Comparison of ENCODE assay signal across 8 cellular contexts in the genomic region with DNA sequence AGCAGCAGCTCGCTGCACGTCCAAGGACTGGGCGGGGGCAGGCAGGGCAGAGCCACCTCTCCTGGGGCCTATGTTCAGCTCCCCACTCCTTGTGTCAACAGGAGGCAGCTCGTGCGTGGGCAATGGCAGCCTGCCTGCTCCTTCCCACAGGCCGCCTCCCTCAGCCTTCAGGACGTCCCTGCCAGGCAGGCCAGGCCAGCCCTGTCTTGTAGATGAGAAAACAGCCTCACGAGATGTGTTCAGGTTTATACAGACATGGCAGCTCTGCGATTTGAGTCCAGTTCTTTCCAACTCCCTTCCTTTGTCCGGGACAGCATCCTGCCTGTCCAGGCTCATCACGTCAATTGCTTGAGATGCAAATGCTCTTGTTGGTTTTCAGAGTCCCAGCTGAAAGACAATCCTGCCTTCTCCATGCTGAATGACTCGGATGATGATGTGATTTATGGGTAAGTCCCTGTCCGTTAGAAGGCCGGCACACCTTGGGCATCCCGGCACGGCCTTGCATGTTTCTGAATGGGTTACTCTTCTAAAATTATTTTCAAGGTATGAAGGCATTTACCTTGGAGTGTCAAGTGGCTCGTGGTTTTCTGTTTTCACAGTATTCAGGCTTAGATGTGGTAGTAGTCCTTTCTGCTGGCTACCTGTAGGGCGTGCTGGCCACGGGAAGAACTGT. TPM values are rescaled to one million over a fixed set of nuclear protein-coding genes. Genes with fewer than 3 reads are reported as not detected.
DNase-seq lines count a peak whose midpoint lies in the region; ATAC-seq, FAIRE-seq and TF ChIP-seq lines count a peak whose summit lies in the region.
"Had no signal": no experiment of that assay in that cellular context is flagged by ENCODE, and none has a peak within 500 bp of the region (broad histone marks: within the 10 kb centered on the region; RNA-seq: fewer than 3 reads in every experiment).

No MANE protein-coding gene starts in this region.

- POLR2A ChIA-PET in HepG2 (lab: Yijun Ruan, JAX): no interaction called here

- H3K4me1 ChIP-seq in RWPE2 (ENCODE audit: insufficient read depth, poor library complexity, severe bottlenecking): peaks cover 9% of the 10 kb centered on the region
- peaks cover 21% of the 10 kb centered on the region for H3K4me1 ChIP-seq in mammary epithelial cell (ENCODE audit: insufficient read depth, low read length)
- H3K4me1 ChIP-seq in HepG2 (ENCODE audit: insufficient read depth, low read length): peaks cover 56% of the 10 kb centered on the region
- H3K4me1 ChIP-seq in subcutaneous abdominal adipose tissue (ENCODE audit: control insufficient read depth in 5 of 5, insufficient read depth in 5 of 5, low read length in 5 of 5): peaks cover 9 to 28% (median 24%) of the 10 kb centered on the region in 5 donors

- H3K9ac ChIP-seq in mammary epithelial cell (ENCODE audit: insufficient read depth, low read length) (no peak overlapping the region), HepG2 (ENCODE audit: insufficient read depth, low read depth, low read length) (no peak overlapping the region), subcutaneous abdominal adipose tissue (ENCODE audit: low read length in 5 of 5) (peak overlapping the region in 2 of 5 donors; percentile 1 to 25)

- peak overlapping the region; percentile 64 for H3K4me2 ChIP-seq in mammary epithelial cell (ENCODE audit: insufficient read depth, low read depth, low read length)
- H3K4me2 ChIP-seq in HepG2 (ENCODE audit: low read depth, low read length): no peak overlapping the region

- BruUV-seq in mammary epithelial cell (replicated peaks; lab: Mats Ljungman, UMichigan) (no TSS peak), HepG2 (replicated peaks; lab: Mats Ljungman, UMichigan) (no TSS peak)

- intact Hi-C loops in mammary epithelial cell (cut with micrococcal nuclease): no loop called here
- intact Hi-C loops in HepG2 (cut with micrococcal nuclease; ENCODE audit: unreplicated experiment): no loop called here

- ATAC-seq in RWPE2 (ENCODE audit: low read depth) (peak; percentile 18), HepG2 (no peak; the same call in 2 of the 3 replicates)

- TF ChIP-seq CTCF in RWPE2 (IDR thresholded peaks at IDR 0.05; ENCODE audit: poor library complexity, severe bottlenecking) (no peak), mammary epithelial cell (conservative IDR thresholded peaks at IDR 0.05 in 1 of 2, IDR thresholded peaks at IDR 0.05 in 1 of 2; ENCODE audit: extremely low read depth in 1 of 2, insufficient read depth in 1 of 2, low read depth in 1 of 2, low read length in 2 of 2) (no peak), HepG2 (CRISPR knock-in tag; IDR thresholded peaks at IDR 0.05) (no peak)

- TF ChIP-seq EP300 in HepG2 (IDR thresholded peaks at IDR 0.05; ENCODE audit: low read depth in 2 of 2, low read length in 2 of 2) (no peak), HepG2 (CRISPR knock-in tag; IDR thresholded peaks at IDR 0.05; ENCODE audit: borderline replicate concordance) (no peak)

- H3K27ac ChIP-seq in RWPE2 (ENCODE audit: poor library complexity, severe bottlenecking): peak overlapping the region; percentile 31
- H3K27ac ChIP-seq in mammary epithelial cell (ENCODE audit: insufficient read depth, low read depth, low read length): peak overlapping the region; percentile 45
- H3K27ac ChIP-seq in HepG2 (ENCODE audit: extremely low read length, insufficient read depth, low read length): no peak overlapping the region
- peak overlapping the region; percentile 83 for H3K27ac ChIP-seq in subcutaneous abdominal adipose tissue (ENCODE audit: low read depth, low read length)

- dilution Hi-C loops in mammary epithelial cell (cut with HindIII; ENCODE audit: low sequenced_read_pairs): no loop called here

- no peak for FAIRE-seq in HepG2 (lab: Jason Lieb, UNC)

- no peaks in the 10 kb centered on the region for H4K20me1 ChIP-seq in mammary epithelial cell (ENCODE audit: insufficient read depth, low read length)
- peaks cover 34% of the 10 kb centered on the region for H4K20me1 ChIP-seq in HepG2 (ENCODE audit: insufficient read depth, low read length)

- H3K27me3 ChIP-seq in RWPE2 (ENCODE audit: insufficient read depth, poor library complexity, severe bottlenecking) (no peaks in the 10 kb centered on the region), mammary epithelial cell (ENCODE audit: insufficient read depth, low read length) (no peaks in the 10 kb centered on the region), HepG2 (ENCODE audit: control insufficient read depth in 1 of 2, insufficient read depth in 2 of 2, low read length in 2 of 2) (no peaks in the 10 kb centered on the region), subcutaneous abdominal adipose tissue (ENCODE audit: control insufficient read depth in 5 of 5, insufficient read depth in 4 of 5, low read length in 5 of 5) (no peaks in the 10 kb centered on the region)

- 28% methylated on average over 15 of the region's 19 CpGs for WGBS in mammary epithelial cell (ENCODE audit: low coverage, missing lambda C conversion rate)
- 91% methylated on average over 19 of the region's 19 CpGs for WGBS in HepG2 (ENCODE audit: low lambda C conversion rate)

- H3K4me3 ChIP-seq in RWPE2 (ENCODE audit: severe bottlenecking) (no peak overlapping the region), mammary epithelial cell (replicated peaks in 1 of 3; ENCODE audit: insufficient read depth in 1 of 3, low read depth in 2 of 3, low read length in 3 of 3) (no peak overlapping the region), HepG2 (replicated peaks in 1 of 3; ENCODE audit: insufficient read depth in 1 of 3, low read depth in 2 of 3, low read length in 3 of 3) (no peak overlapping the region), subcutaneous abdominal adipose tissue (ENCODE audit: low read depth in 1 of 5, low read length in 5 of 5) (peak overlapping the region in 4 of 5 donors; percentile 16 to 46 (median 27))

- H3K79me2 ChIP-seq in mammary epithelial cell (ENCODE audit: insufficient read depth, low read length): peaks cover 19% of the 10 kb centered on the region
- H3K79me2 ChIP-seq in HepG2 (ENCODE audit: insufficient read depth, low read length): no peaks in the 10 kb centered on the region

- H2AFZ ChIP-seq in mammary epithelial cell (ENCODE audit: low read depth, low read length) (peak overlapping the region; percentile 30), HepG2 (ENCODE audit: low read length) (no peak overlapping the region)

- CTCF ChIA-PET in mammary epithelial cell (lab: Charles Lee; ENCODE audit: low non-redundant PET) (interaction anchor here (0.7 kb wide), 1 partner anchor 60 kb away, joined by 4 read pairs; no protein-coding TSS in a partner anchor), HepG2 (lab: Yijun Ruan, JAX; ENCODE audit: low intra/inter-chr PET ratio, low total read pairs) (no interaction called here)

- TF ChIP-seq POLR2A in HepG2 (IDR thresholded peaks at IDR 0.05; ENCODE audit: insufficient read depth in 1 of 2, low read depth in 2 of 2, low read length in 2 of 2): no peak; a peak in 1 of 4 replicates

- H3K9me3 ChIP-seq in RWPE2 (ENCODE audit: severe bottlenecking) (no peaks in the 10 kb centered on the region), mammary epithelial cell (replicated peaks; ENCODE audit: insufficient read depth, low read length) (no peaks in the 10 kb centered on the region), HepG2 (ENCODE audit: low read length) (no peaks in the 10 kb centered on the region), subcutaneous abdominal adipose tissue (ENCODE audit: control insufficient read depth in 5 of 5, low read length in 5 of 5) (no peaks in the 10 kb centered on the region)

- in situ Hi-C loops in mammary epithelial cell (cut with MboI; ENCODE audit: low sequenced_read_pairs in 2 of 2): no loop called here
- in situ Hi-C loops in HepG2 (cut with HindIII; ENCODE audit: extremely low pct_ligation_motif_present, low pct_unique_long_range_greater_than_20kb): no loop called here

- DNase-seq in RWPE2 (ENCODE audit: low spot score) (peak; percentile 45), mammary epithelial cell (peak; percentile 46), HepG2 (ENCODE audit: low spot score) (no peak), epidermal melanocyte (ENCODE audit: insufficient read length, low spot score) (no peak)
- no peak for DNase-seq in central memory CD4-positive, alpha-beta T cell
- no peak for DNase-seq in stimulated activated CD4-positive, alpha-beta T cell treated with anti-CD3 and anti-CD28 coated beads, Interleukin-2, amount 100 ng/mL, for 24 hours
- DNase-seq: Kasumi-1 had no signal

- TF ChIP-seq RAD21 in HepG2 (CRISPR knock-in tag; IDR thresholded peaks at IDR 0.05): no peak

- H3K36me3 ChIP-seq in RWPE2 (ENCODE audit: low read depth) (peaks cover 74% of the 10 kb centered on the region), mammary epithelial cell (ENCODE audit: insufficient read depth, low read length) (peaks cover 15% of the 10 kb centered on the region), HepG2 (replicated peaks in 1 of 2; ENCODE audit: control insufficient read depth in 1 of 2, insufficient read depth in 2 of 2, low read length in 2 of 2) (peaks cover 55 to 81% of the 10 kb centered on the region in 2 experiments), subcutaneous abdominal adipose tissue (ENCODE audit: control insufficient read depth in 5 of 5, insufficient read depth in 5 of 5, low read length in 5 of 5) (peaks cover 4 to 60% (median 35%) of the 10 kb centered on the region in 5 donors)

RNA-seq across cellular contexts. Expression of gene DYNLT1, which starts 13.5 kb away (rescaled TPM):
- 100 to 1,000 TPM in 1 of 2 donors, 10 to 100 TPM in 1; 51.8 to 129 TPM for total RNA-seq in mammary epithelial cell
- polyA plus RNA-seq in mammary epithelial cell: 211 TPM
- polyA minus RNA-seq in mammary epithelial cell: 199 TPM
- total RNA-seq in HepG2 (2016; rRNA removed; fragmentation: Illumina TruSeq; extraction: Trizol): 108 and 144 TPM in 2 replicates
- total RNA-seq in HepG2 (2016; cell fraction: cytosol; rRNA removed; fragmentation: Illumina TruSeq; extraction: Trizol; ENCODE audit: low read depth): 61.3 and 63.2 TPM in 2 replicates
- 106 and 153 TPM in 2 replicates for total RNA-seq in HepG2 (2016; cell fraction: insoluble cytoplasmic fraction; rRNA removed; fragmentation: Illumina TruSeq; extraction: Trizol)
- total RNA-seq in HepG2 (2016; cell fraction: membrane; rRNA removed; fragmentation: Illumina TruSeq; extraction: Trizol): 66.8 and 68.4 TPM in 2 replicates
- total RNA-seq in HepG2 (2016; cell fraction: nucleus; rRNA removed; fragmentation: Illumina TruSeq; extraction: Trizol): 46.1 and 46.5 TPM in 2 replicates
- 152 and 171 TPM in 2 replicates for polyA plus RNA-seq in HepG2 (2011; rRNA removed)
- 96.9 and 144 TPM in 2 replicates for polyA plus RNA-seq in HepG2 (2011; cell fraction: cytosol; rRNA removed)
- 55.7 and 80.2 TPM in 2 replicates for polyA plus RNA-seq in HepG2 (2011; cell fraction: nucleus; rRNA removed)
- 121 and 122 TPM in 2 replicates for polyA plus RNA-seq in HepG2 (2012)
- 51.0 and 56.6 TPM in 2 replicates for polyA plus RNA-seq in HepG2 (2016; cell fraction: cytosol; fragmentation: Illumina TruSeq; extraction: Trizol; ENCODE audit: low read depth)
- polyA plus RNA-seq in HepG2 (2016; cell fraction: insoluble cytoplasmic fraction; fragmentation: Illumina TruSeq; extraction: Trizol; ENCODE audit: low read depth): 155 and 168 TPM in 2 replicates
- 61.5 and 63.6 TPM in 2 replicates for polyA plus RNA-seq in HepG2 (2016; cell fraction: membrane; fragmentation: Illumina TruSeq; extraction: Trizol; ENCODE audit: low read depth)
- 102 and 103 TPM in 2 replicates for polyA plus RNA-seq in HepG2 (2016; cell fraction: nucleus; fragmentation: Illumina TruSeq; extraction: Trizol; ENCODE audit: insufficient read depth, low read depth)
- 81.1 TPM in 2 replicates for polyA minus RNA-seq in HepG2 (2011; rRNA and poly(A)+ RNA removed; ENCODE audit: low replicate concordance)
- 19.5 and 25.9 TPM in 2 replicates for polyA minus RNA-seq in HepG2 (2011; cell fraction: cytosol; rRNA and poly(A)+ RNA removed)
- 19.4 and 32.6 TPM in 2 replicates for polyA minus RNA-seq in HepG2 (2011; cell fraction: nucleus; rRNA and poly(A)+ RNA removed)

RNA-seq across cellular contexts. Expression of gene SYTL3, which starts 18.8 kb away (rescaled TPM):
- total RNA-seq in mammary epithelial cell (1 to 10 TPM; 1.5 to 1.7 TPM), HepG2 (2016; rRNA removed; fragmentation: Illumina TruSeq; extraction: Trizol) (0.11 and 0.17 TPM in 2 replicates)
- polyA plus RNA-seq in mammary epithelial cell (0.87 TPM), HepG2 (2011; rRNA removed) (0.21 and 0.28 TPM in 2 replicates)
- polyA minus RNA-seq in mammary epithelial cell: 0.21 TPM
- total RNA-seq in HepG2 (2016; cell fraction: cytosol; rRNA removed; fragmentation: Illumina TruSeq; extraction: Trizol; ENCODE audit: low read depth): 0.20 and 0.26 TPM in 2 replicates
- total RNA-seq in HepG2 (2016; cell fraction: insoluble cytoplasmic fraction; rRNA removed; fragmentation: Illumina TruSeq; extraction: Trizol): 0.19 and 0.25 TPM in 2 replicates
- total RNA-seq in HepG2 (2016; cell fraction: membrane; rRNA removed; fragmentation: Illumina TruSeq; extraction: Trizol): 0.14 and 0.15 TPM in 2 replicates
- 0.37 and 0.50 TPM in 2 replicates for total RNA-seq in HepG2 (2016; cell fraction: nucleus; rRNA removed; fragmentation: Illumina TruSeq; extraction: Trizol)
- 0.12 and 0.15 TPM in 2 replicates for polyA plus RNA-seq in HepG2 (2011; cell fraction: cytosol; rRNA removed)
- polyA plus RNA-seq in HepG2 (2011; cell fraction: nucleus; rRNA removed): 0.59 and 0.64 TPM in 2 replicates
- 0.21 and 0.44 TPM in 2 replicates for polyA plus RNA-seq in HepG2 (2012)
- 0.16 and 0.17 TPM in 2 replicates for polyA plus RNA-seq in HepG2 (2016; cell fraction: cytosol; fragmentation: Illumina TruSeq; extraction: Trizol; ENCODE audit: low read depth)
- 0.10 and 0.34 TPM in 2 replicates for polyA plus RNA-seq in HepG2 (2016; cell fraction: insoluble cytoplasmic fraction; fragmentation: Illumina TruSeq; extraction: Trizol; ENCODE audit: low read depth)
- polyA plus RNA-seq in HepG2 (2016; cell fraction: membrane; fragmentation: Illumina TruSeq; extraction: Trizol; ENCODE audit: low read depth): 0.07 and 0.15 TPM in 2 replicates
- polyA plus RNA-seq in HepG2 (2016; cell fraction: nucleus; fragmentation: Illumina TruSeq; extraction: Trizol; ENCODE audit: insufficient read depth, low read depth): 0.22 and 0.72 TPM in 2 replicates
- 0.28 TPM in 1 of 2 replicates, not detected in the other for polyA minus RNA-seq in HepG2 (2011; rRNA and poly(A)+ RNA removed; ENCODE audit: low replicate concordance)
- not detected in 2 replicates for polyA minus RNA-seq in HepG2 (2011; cell fraction: cytosol; rRNA and poly(A)+ RNA removed)
- 0.64 and 0.87 TPM in 2 replicates for polyA minus RNA-seq in HepG2 (2011; cell fraction: nucleus; rRNA and poly(A)+ RNA removed)

Comparison
In these comparisons a context has a peak if more than half of its experiments do, and no peak if none do; other contexts are left out.
1. DNase-seq: peak in RWPE2 (single experiment) and mammary epithelial cell (single experiment); none in HepG2 (single experiment), central memory CD4-positive, alpha-beta T cell (single experiment), stimulated activated CD4-positive, alpha-beta T cell treated with anti-CD3 and anti-CD28 coated beads, Interleukin-2, amount 100 ng/mL, for 24 hours (0 of 2) and epidermal melanocyte (single experiment).
2. H3K4me3 ChIP-seq: peak in subcutaneous abdominal adipose tissue (4 of 5); none in RWPE2 (single experiment), mammary epithelial cell (0 of 3) and HepG2 (0 of 3).